Comparison of ENCODE assay signal across 34 cellular contexts in genomic region chr6:69650703-69651102, GRCh38.
"Had no signal": no experiment of that assay in that cellular context is flagged by ENCODE, and none has a peak within 500 bp of the region (broad histone marks: within the 10 kb centered on the region; RNA-seq: fewer than 3 reads in every experiment).

No MANE protein-coding gene starts in this region.

- DNase-seq: Karpas-422, Kasumi-1, MG63, MM.1S, MV-4-11, NCI-H1048, NCI-H1092, NCI-H1092 treated with DMSO at 0.1 percent for 48 hours, NCI-H1105, NCI-H1105 treated with DMSO at 0.1 percent for 48 hours, NCI-H1417, NCI-H1417 treated with DMSO at 0.1 percent for 48 hours, NCI-H1436, NCI-H1436 treated with DMSO at 0.1 percent for 48 hours, NCI-H146, NCI-H1694, NCI-H1694 treated with DMSO at 0.1 percent for 48 hours, NCI-H187, NCI-H187 treated with DMSO at 0.1 percent for 48 hours, NCI-H1930, NCI-H2029, NCI-H2029 treated with DMSO at 0.1 percent for 48 hours, NCI-H2081, NCI-H2081 treated with DMSO at 0.1 percent for 48 hours, NCI-H2107, NCI-H2171, NCI-H2171 treated with DMSO at 0.1 percent for 48 hours, NCI-H2227 treated with DMSO at 0.1 percent for 48 hours, NCI-H226, NCI-H345, NCI-H446, NCI-H446 treated with DMSO at 0.1 percent for 48 hours, NCI-H510A had no signal

- H3K9ac ChIP-seq: KMS-11 had no signal

- H3K27ac ChIP-seq: KMS-11 had no signal

- H3K9me3 ChIP-seq: MG63 had no signal

- H3K4me3 ChIP-seq: MG63 had no signal

- H3K4me2 ChIP-seq: KMS-11 had no signal

- H3K27me3 ChIP-seq: MG63 had no signal

- H3K36me3 ChIP-seq: MG63 had no signal
